ENCODE assay signal across 9 cellular contexts in genomic region chr3:119600732-119601131, GRCh38. TPM values are rescaled to one million over a fixed set of nuclear protein-coding genes. Genes with fewer than 3 reads are reported as not detected.
DNase-seq lines count a peak whose midpoint lies in the region; ATAC-seq lines count a peak whose summit lies in the region.
"Had no signal": no experiment of that assay in that cellular context is flagged by ENCODE, and none has a peak within 500 bp of the region (broad histone marks: within the 10 kb centered on the region; RNA-seq: fewer than 3 reads in every experiment).

No MANE protein-coding gene starts in this region.

- no peaks in the 10 kb centered on the region for H3K36me3 ChIP-seq in CD4-positive, alpha-beta memory T cell (ENCODE audit: insufficient read depth, low read length)

- no peak overlapping the region for H3K27ac ChIP-seq in CD4-positive, alpha-beta memory T cell (ENCODE audit: low read depth, low read length)

- H3K4me3 Mint-ChIP-seq in activated naive CD8-positive, alpha-beta T cell treated with anti-CD3 and anti-CD28 coated beads, Interleukin-2, amount 50 U/mL, for 24 hours, result no peak overlapping the region
- H3K4me3 Mint-ChIP-seq in CD4-positive, alpha-beta memory T cell, result no peak overlapping the region
- H3K4me3 Mint-ChIP-seq: activated naive CD8-positive, alpha-beta T cell had no signal

- peak; percentile 72 for DNase-seq in NCI-H82 (lab: John Stamatoyannopoulos, UW)
- no peak for DNase-seq in NCI-H82 treated with DMSO at 0.1 percent for 48 hours (lab: John Stamatoyannopoulos, UW; ENCODE audit: unreplicated experiment)
- peak; percentile 36 for DNase-seq in activated naive CD8-positive, alpha-beta T cell treated with anti-CD3 and anti-CD28 coated beads, Interleukin-2, amount 50 U/mL, for 24 hours
- peak; percentile 41 for DNase-seq in myocyte (ENCODE audit: low read depth)
- DNase-seq in CD4-positive, alpha-beta memory T cell, result no peak
- no peak for DNase-seq in epidermal melanocyte (ENCODE audit: insufficient read length, low spot score)

- peaks cover 51% of the 10 kb centered on the region for H3K4me1 Mint-ChIP-seq in activated naive CD8-positive, alpha-beta T cell treated with anti-CD3 and anti-CD28 coated beads, Interleukin-2, amount 50 U/mL, for 24 hours
- peaks cover 0 to 6% (median 4%) of the 10 kb centered on the region in 4 donors for H3K4me1 Mint-ChIP-seq in CD4-positive, alpha-beta memory T cell

- CTCF ChIA-PET in CD4-positive, alpha-beta memory T cell (lab: Charles Lee; ENCODE audit: partially characterized antibody), result interaction anchor here (2.0 kb wide), 1 partner anchor 80 kb away, joined by 9 read pairs; no protein-coding TSS in a partner anchor

- peak overlapping the region; percentile 41 for H3K27ac Mint-ChIP-seq in activated naive CD8-positive, alpha-beta T cell treated with anti-CD3 and anti-CD28 coated beads, Interleukin-2, amount 50 U/mL, for 24 hours
- peak overlapping the region in 3 of 7 donors; percentile 23 to 54 (median 28) for H3K27ac Mint-ChIP-seq in CD4-positive, alpha-beta memory T cell
- H3K27ac Mint-ChIP-seq: activated naive CD8-positive, alpha-beta T cell had no signal

- H3K36me3 Mint-ChIP-seq in activated naive CD8-positive, alpha-beta T cell treated with anti-CD3 and anti-CD28 coated beads, Interleukin-2, amount 50 U/mL, for 24 hours (ENCODE audit: low read depth), result no peaks in the 10 kb centered on the region
- H3K36me3 Mint-ChIP-seq in CD4-positive, alpha-beta memory T cell, result no peaks in the 10 kb centered on the region
- H3K36me3 Mint-ChIP-seq: activated naive CD8-positive, alpha-beta T cell had no signal

- no peaks in the 10 kb centered on the region for H3K4me1 ChIP-seq in CD4-positive, alpha-beta memory T cell (ENCODE audit: insufficient read depth, low read length)

- H3K9me3 Mint-ChIP-seq in activated naive CD8-positive, alpha-beta T cell treated with anti-CD3 and anti-CD28 coated beads, Interleukin-2, amount 50 U/mL, for 24 hours, result no peaks in the 10 kb centered on the region
- H3K9me3 Mint-ChIP-seq in CD4-positive, alpha-beta memory T cell, result no peaks in the 10 kb centered on the region

- intact Hi-C loops in CD4-positive, alpha-beta memory T cell (cut with micrococcal nuclease), result no loop called here

- no peaks in the 10 kb centered on the region for H3K9me3 ChIP-seq in CD4-positive, alpha-beta memory T cell (ENCODE audit: control insufficient read depth in 1 of 2, low read length in 2 of 2)

- no peaks in the 10 kb centered on the region for H3K27me3 ChIP-seq in CD4-positive, alpha-beta memory T cell (ENCODE audit: insufficient read depth, low read length)

- H3K27me3 Mint-ChIP-seq in activated naive CD8-positive, alpha-beta T cell treated with anti-CD3 and anti-CD28 coated beads, Interleukin-2, amount 50 U/mL, for 24 hours, result no peaks in the 10 kb centered on the region
- no peaks in the 10 kb centered on the region for H3K27me3 Mint-ChIP-seq in CD4-positive, alpha-beta memory T cell
- H3K27me3 Mint-ChIP-seq: activated naive CD8-positive, alpha-beta T cell had no signal

- POLR2A ChIA-PET in CD4-positive, alpha-beta memory T cell (lab: Charles Lee; ENCODE audit: partially characterized antibody), result no interaction called here

- no peak overlapping the region for H3K4me3 ChIP-seq in CD4-positive, alpha-beta memory T cell (ENCODE audit: low read length in 2 of 2)

- ATAC-seq in GM21528 (IDR thresholded peaks at IDR 0.05; ENCODE audit: low FRiP score, unreplicated experiment) (peak; percentile 60), HG03575 (IDR thresholded peaks at IDR 0.05; ENCODE audit: extremely low read depth, insufficient number of reproducible peaks, low FRiP score, unreplicated experiment) (peak; percentile 24)
- peak; percentile 69 for ATAC-seq in activated naive CD8-positive, alpha-beta T cell treated with anti-CD3 and anti-CD28 coated beads, Interleukin-2, amount 50 U/mL, for 24 hours

RNA-seq across cellular contexts. Expression of gene PLA1A, which starts 3.0 kb away (rescaled TPM):
- 2.8 and 6.7 TPM in 2 replicates for total RNA-seq in myocyte
- polyA plus RNA-seq in myocyte (2012), result 2.9 TPM
- not detected for total RNA-seq in CD4-positive, alpha-beta memory T cell
- polyA plus RNA-seq in CD4-positive, alpha-beta memory T cell, result not detected

RNA-seq across cellular contexts. Expression of gene ADPRH, which starts 21.4 kb away (rescaled TPM):
- 20.1 and 25.6 TPM in 2 replicates for total RNA-seq in myocyte
- 11.4 TPM for polyA plus RNA-seq in myocyte (2012)
- total RNA-seq in CD4-positive, alpha-beta memory T cell, result 1 to 10 TPM; 1.2 to 1.4 TPM
- 1 to 10 TPM; 2.1 to 3.4 TPM for polyA plus RNA-seq in CD4-positive, alpha-beta memory T cell

RNA-seq across cellular contexts. Expression of gene CD80, which starts 41.3 kb away (rescaled TPM):
- total RNA-seq in myocyte, result 0.21 and 2.2 TPM in 2 replicates
- 0.24 TPM for polyA plus RNA-seq in myocyte (2012)
- total RNA-seq in CD4-positive, alpha-beta memory T cell, result under 1 TPM; 0.42 to 0.44 TPM
- 1 to 10 TPM in 1 of 2 donors, not detected in 1; 1.6 TPM for polyA plus RNA-seq in CD4-positive, alpha-beta memory T cell

RNA-seq across cellular contexts. Expression of gene POPDC2, which starts 59.7 kb away (rescaled TPM):
- total RNA-seq in myocyte, result 3.5 and 4.2 TPM in 2 replicates
- polyA plus RNA-seq in myocyte (2012), result 8.4 TPM
- 1 to 10 TPM; 7.3 to 7.4 TPM for total RNA-seq in CD4-positive, alpha-beta memory T cell
- 1 to 10 TPM; 2.0 to 2.6 TPM for polyA plus RNA-seq in CD4-positive, alpha-beta memory T cell

Comparison
In these comparisons a context has a peak if more than half of its experiments do, and no peak if none do; other contexts are left out.
1. DNase-seq: peak in NCI-H82 (single experiment), activated naive CD8-positive, alpha-beta T cell treated with anti-CD3 and anti-CD28 coated beads, Interleukin-2, amount 50 U/mL, for 24 hours (single experiment) and myocyte (single experiment); none in NCI-H82 treated with DMSO at 0.1 percent for 48 hours (single experiment), CD4-positive, alpha-beta memory T cell (0 of 5) and epidermal melanocyte (single experiment).
2. Peak in every context shown above with its lines, with median percentiles within 50 percentile points of each other: ATAC-seq.